Comparison of ENCODE assay signal across 20 cellular contexts in the genomic region with DNA sequence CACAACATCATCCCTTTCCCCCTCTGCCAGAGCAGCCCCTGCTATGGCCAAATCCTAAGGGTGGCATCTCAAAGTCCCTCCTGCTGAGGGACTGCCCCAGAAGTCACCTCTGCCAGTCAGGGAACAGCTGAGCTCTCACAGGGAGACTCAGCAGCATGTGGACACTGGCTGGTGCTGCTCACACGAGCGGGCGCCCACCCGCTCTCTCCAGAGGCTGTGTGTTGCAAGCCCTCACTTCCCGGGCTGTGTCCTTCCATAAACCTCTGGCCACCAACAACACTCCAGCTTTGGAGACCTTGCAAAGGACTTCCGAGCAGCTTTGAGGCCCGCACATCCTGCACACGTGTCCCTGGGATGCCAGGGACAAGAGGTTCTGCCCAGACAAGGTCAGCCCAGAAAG. TPM values are rescaled to one million over a fixed set of nuclear protein-coding genes. Genes with fewer than 3 reads are reported as not detected.
DNase-seq lines count a peak whose midpoint lies in the region; ATAC-seq, FAIRE-seq and TF ChIP-seq lines count a peak whose summit lies in the region.
"Had no signal": no experiment of that assay in that cellular context is flagged by ENCODE, and none has a peak within 500 bp of the region (broad histone marks: within the 10 kb centered on the region; RNA-seq: fewer than 3 reads in every experiment).

No MANE protein-coding gene starts in this region.

- H3K4me1 Mint-ChIP-seq in natural killer cell: peaks cover 0 to 9% of the 10 kb centered on the region in 2 donors
- peaks cover 5 to 14% of the 10 kb centered on the region in 2 donors for H3K4me1 Mint-ChIP-seq in natural killer cell treated with Interleukin-12 subunit alpha and Interleukin-12 subunit beta and Interleukin-15 and Interleukin-18, amount 100 ng/mL, for 72 hours (ENCODE audit: low read depth in 2 of 2)
- peaks cover 54% of the 10 kb centered on the region for H3K4me1 Mint-ChIP-seq in astrocyte (ENCODE audit: low read depth, unreplicated experiment)
- peaks cover 29 to 57% (median 47%) of the 10 kb centered on the region in 4 donors for H3K4me1 Mint-ChIP-seq in naive thymus-derived CD8-positive, alpha-beta T cell

- peaks cover 4% of the 10 kb centered on the region for H4K20me1 ChIP-seq in astrocyte (ENCODE audit: insufficient read depth, low read length)

- H3K27me3 ChIP-seq in astrocyte (ENCODE audit: insufficient read depth, low read length): peaks cover 27% of the 10 kb centered on the region

- no peaks in the 10 kb centered on the region for H3K9me3 Mint-ChIP-seq in natural killer cell
- no peaks in the 10 kb centered on the region for H3K9me3 Mint-ChIP-seq in natural killer cell treated with Interleukin-12 subunit alpha and Interleukin-12 subunit beta and Interleukin-15 and Interleukin-18, amount 100 ng/mL, for 72 hours
- H3K9me3 Mint-ChIP-seq in astrocyte (ENCODE audit: unreplicated experiment): no peaks in the 10 kb centered on the region
- no peaks in the 10 kb centered on the region for H3K9me3 Mint-ChIP-seq in naive thymus-derived CD8-positive, alpha-beta T cell
- H3K9me3 Mint-ChIP-seq: activated B cell treated with CpG ODN at 0.5 μM for 24 hours had no signal

- no peaks in the 10 kb centered on the region for H3K9me3 ChIP-seq in astrocyte (ENCODE audit: insufficient read depth, low read depth, low read length)
- H3K9me3 ChIP-seq: spleen had no signal

- TF ChIP-seq CTCF in natural killer cell (IDR thresholded peaks at IDR 0.05) (no peak), astrocyte (IDR thresholded peaks at IDR 0.05; ENCODE audit: insufficient read depth, low read depth, low read length) (no peak)

- peaks cover 35% of the 10 kb centered on the region for H3K4me1 ChIP-seq in astrocyte (ENCODE audit: insufficient read depth, low read length)

- no peak for DNase-seq in natural killer cell
- no peak for DNase-seq in natural killer cell treated with Interleukin-12 subunit alpha and Interleukin-12 subunit beta and Interleukin-15 and Interleukin-18, amount 100 ng/mL, for 72 hours (ENCODE audit: low spot score)
- no peak for DNase-seq in astrocyte (ENCODE audit: low read depth)
- DNase-seq in naive thymus-derived CD8-positive, alpha-beta T cell: no peak
- no peak for DNase-seq in stimulated activated CD4-positive, alpha-beta T cell treated with anti-CD3 and anti-CD28 coated beads, Interleukin-2, amount 100 ng/mL, for 24 hours
- DNase-seq in HT-29 (ENCODE audit: low spot score): no peak
- DNase-seq: activated B cell treated with CpG ODN at 0.5 μM for 24 hours, anterior cingulate cortex, dermis blood vessel endothelial cell, DMS153, IMR-90, NCI-H2081 treated with DMSO at 0.1 percent for 48 hours, NCI-H526, PC-9, spleen had no signal

- H3K36me3 Mint-ChIP-seq in natural killer cell: no peaks in the 10 kb centered on the region
- H3K36me3 Mint-ChIP-seq in natural killer cell treated with Interleukin-12 subunit alpha and Interleukin-12 subunit beta and Interleukin-15 and Interleukin-18, amount 100 ng/mL, for 72 hours: no peaks in the 10 kb centered on the region
- H3K36me3 Mint-ChIP-seq in astrocyte (ENCODE audit: low read depth, unreplicated experiment): no peaks in the 10 kb centered on the region
- H3K36me3 Mint-ChIP-seq in naive thymus-derived CD8-positive, alpha-beta T cell: no peaks in the 10 kb centered on the region

- no peaks in the 10 kb centered on the region for H3K36me3 ChIP-seq in astrocyte (ENCODE audit: insufficient read depth, low read length)
- H3K36me3 ChIP-seq: spleen had no signal

- no peak overlapping the region for H3K4me2 ChIP-seq in astrocyte (ENCODE audit: low read length)
- H3K4me2 ChIP-seq: PC-9 had no signal

- no peak for FAIRE-seq in astrocyte (lab: Jason Lieb, UNC)
- FAIRE-seq: GM18507, keratinocyte had no signal

- no peak overlapping the region for H3K27ac ChIP-seq in astrocyte (ENCODE audit: low read depth, low read length)
- H3K27ac ChIP-seq: PC-9, spleen had no signal

- H3K27me3 Mint-ChIP-seq in natural killer cell (ENCODE audit: low read depth in 2 of 2): peaks cover 43 to 53% of the 10 kb centered on the region in 2 donors
- H3K27me3 Mint-ChIP-seq in natural killer cell treated with Interleukin-12 subunit alpha and Interleukin-12 subunit beta and Interleukin-15 and Interleukin-18, amount 100 ng/mL, for 72 hours: peaks cover 41 to 47% of the 10 kb centered on the region in 2 donors
- H3K27me3 Mint-ChIP-seq in astrocyte (ENCODE audit: low read depth, unreplicated experiment): peaks cover 15% of the 10 kb centered on the region
- peaks cover 0 to 26% (median 6%) of the 10 kb centered on the region in 5 donors for H3K27me3 Mint-ChIP-seq in naive thymus-derived CD8-positive, alpha-beta T cell

- no peak overlapping the region for H3K4me3 ChIP-seq in astrocyte (ENCODE audit: insufficient read depth, low read depth, low read length)
- H3K4me3 ChIP-seq: PC-9 had no signal

- ATAC-seq in natural killer cell (no peak), GM21717 (IDR thresholded peaks at IDR 0.05; ENCODE audit: unreplicated experiment) (no peak)
- ATAC-seq in natural killer cell treated with Interleukin-12 subunit alpha and Interleukin-12 subunit beta and Interleukin-15 and Interleukin-18, amount 100 ng/mL, for 72 hours: no peak
- no peak for ATAC-seq in naive thymus-derived CD8-positive, alpha-beta T cell
- ATAC-seq: esophagus mucosa had no signal

- H3K79me2 ChIP-seq in astrocyte (ENCODE audit: insufficient read depth, low read length): peaks cover 5% of the 10 kb centered on the region

- intact Hi-C loops in natural killer cell (cut with micrococcal nuclease): no loop called here

- POLR2A ChIA-PET in naive thymus-derived CD8-positive, alpha-beta T cell (lab: Charles Lee): interaction anchor here (0.7 kb wide), 1 partner anchor 84 kb away, joined by 3 read pairs; no protein-coding TSS in a partner anchor

- no peak overlapping the region for H3K9ac ChIP-seq in astrocyte (ENCODE audit: low read length)
- H3K9ac ChIP-seq: parathyroid adenoma had no signal

- H2AFZ ChIP-seq in astrocyte (ENCODE audit: low read depth, low read length): no peak overlapping the region
- H2AFZ ChIP-seq: parathyroid adenoma, PC-9 had no signal

- no peak overlapping the region for H3K27ac Mint-ChIP-seq in natural killer cell
- H3K27ac Mint-ChIP-seq in natural killer cell treated with Interleukin-12 subunit alpha and Interleukin-12 subunit beta and Interleukin-15 and Interleukin-18, amount 100 ng/mL, for 72 hours: no peak overlapping the region
- no peak overlapping the region for H3K27ac Mint-ChIP-seq in astrocyte (ENCODE audit: unreplicated experiment)
- peak overlapping the region in 2 of 10 donors; percentile 42 to 43 for H3K27ac Mint-ChIP-seq in naive thymus-derived CD8-positive, alpha-beta T cell
- H3K27ac Mint-ChIP-seq: activated B cell treated with CpG ODN at 0.5 μM for 24 hours had no signal

- H3K4me3 Mint-ChIP-seq in natural killer cell: peak overlapping the region; percentile 42
- no peak overlapping the region for H3K4me3 Mint-ChIP-seq in natural killer cell treated with Interleukin-12 subunit alpha and Interleukin-12 subunit beta and Interleukin-15 and Interleukin-18, amount 100 ng/mL, for 72 hours
- H3K4me3 Mint-ChIP-seq in astrocyte (ENCODE audit: unreplicated experiment): peak overlapping the region; percentile 90
- peak overlapping the region in 9 of 10 donors; percentile 23 to 94 (median 89) for H3K4me3 Mint-ChIP-seq in naive thymus-derived CD8-positive, alpha-beta T cell

RNA-seq across cellular contexts. Expression of gene IGSF9B, which starts 2.8 kb away (rescaled TPM):
- total RNA-seq in natural killer cell: 1 to 10 TPM; 2.2 to 6.1 (median 4.3) TPM
- total RNA-seq in natural killer cell treated with Interleukin-12 subunit alpha and Interleukin-12 subunit beta and Interleukin-15 and Interleukin-18, amount 100 ng/mL, for 72 hours: 1 to 10 TPM; 1.8 to 9.1 TPM
- total RNA-seq in astrocyte: 13.1 and 16.7 TPM in 2 replicates
- total RNA-seq in naive thymus-derived CD8-positive, alpha-beta T cell: 10 to 100 TPM; 16.1 TPM
- polyA plus RNA-seq in naive thymus-derived CD8-positive, alpha-beta T cell: 1 to 10 TPM in 1 of 3 donors, under 1 TPM in 2; 0.35 to 2.2 (median 0.81) TPM
- 5.6 TPM in 2 replicates for total RNA-seq in HT-29 (2014; rRNA removed; shearing (Covaris generic))
- total RNA-seq: PC-9 had no signal
